1 cellular context compared by ENCODE assay signal in the genomic region with DNA sequence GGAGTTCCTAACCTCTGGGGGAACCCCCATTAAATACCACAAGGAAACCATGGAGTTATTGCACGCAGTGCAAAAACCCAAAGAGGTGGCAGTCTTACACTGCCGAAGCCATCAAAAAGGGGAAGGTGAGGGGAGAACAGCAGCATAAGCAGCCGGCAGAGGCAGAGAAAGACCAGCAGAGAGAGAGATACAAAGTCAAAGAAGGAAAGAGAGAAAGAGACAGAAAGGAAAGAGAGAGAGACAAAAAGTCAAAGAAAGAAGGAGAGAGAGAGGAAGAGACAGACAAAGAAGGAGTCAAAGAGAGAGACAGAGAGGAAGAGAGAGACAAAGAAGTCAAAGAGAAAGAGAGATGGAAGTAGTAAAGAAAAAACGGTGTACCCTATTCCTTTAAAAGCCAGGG.
TF ChIP-seq lines count a peak whose summit lies in the region.
"Not testable (repeated sequence)": the region's sequence is repeated elsewhere in the genome, so short reads cannot be mapped to it uniquely, and the experiment has no call there.

No MANE protein-coding gene starts in this region.

TF ChIP-seq in K562, 482 proteins besides CTCF, POLR2A, EP300 and RAD21 (continues in another document):
- TF ChIP-seq EP400 (IDR thresholded peaks at IDR 0.05) (0 out of 2 replicates have a peak, but pooled peaks have one; percentile 4), MYBL2 (IDR thresholded peaks at IDR 0.05; ENCODE audit: low read depth) (0 out of 2 replicates have a peak, but pooled peaks have one; percentile 34), ZBTB8A (IDR thresholded peaks at IDR 0.05; ENCODE audit: partially characterized antibody) (peak; percentile 46), MTA1 (IDR thresholded peaks at IDR 0.05; ENCODE audit: borderline replicate concordance) (peak; percentile 56; the same call in 1 of the 2 replicates), CHAMP1 (IDR thresholded peaks at IDR 0.05) (0 out of 2 replicates have a peak, but pooled peaks have one; percentile 63), OTX1 (CRISPR knock-in tag; IDR thresholded peaks at IDR 0.05) (0 out of 2 replicates have a peak, but pooled peaks have one; percentile 51), LARP7 (IDR thresholded peaks at IDR 0.05) (peak; percentile 94; the same call in 1 of the 2 replicates), KDM4B (IDR thresholded peaks at IDR 0.05; ENCODE audit: borderline replicate concordance in 2 of 2, low read depth in 1 of 2) (peak in 1 of 2 experiments; percentile 85; a peak in 1 of 4 replicates), ELF4 (CRISPR knock-in tag; IDR thresholded peaks at IDR 0.05) (peak; percentile 83), DPF2 (IDR thresholded peaks at IDR 0.05) (0 out of 2 replicates have a peak, but pooled peaks have one; percentile 49), ZC3H8 (IDR thresholded peaks at IDR 0.05) (0 out of 2 replicates have a peak, but pooled peaks have one; percentile 69), PHB2 (IDR thresholded peaks at IDR 0.05; ENCODE audit: low read depth) (peak; percentile 51; the same call in 1 of the 2 replicates), SMARCA5 (IDR thresholded peaks at IDR 0.05) (peak; percentile 84; the same call in 1 of the 2 replicates), KHSRP (IDR thresholded peaks at IDR 0.05) (0 out of 2 replicates have a peak, but pooled peaks have one; percentile 9), TOE1 (IDR thresholded peaks at IDR 0.05; ENCODE audit: borderline replicate concordance) (peak; percentile 62), EHMT2 (IDR thresholded peaks at IDR 0.05) (peak; percentile 76), HLTF (IDR thresholded peaks at IDR 0.05) (0 out of 2 replicates have a peak, but pooled peaks have one; percentile 77), BRD9 (IDR thresholded peaks at IDR 0.05; ENCODE audit: low read depth, partially characterized antibody) (peak; percentile 60), HDGF (IDR thresholded peaks at IDR 0.05) (0 out of 2 replicates have a peak, but pooled peaks have one; percentile 49), ARNT (IDR thresholded peaks at IDR 0.05) (peak in 1 of 2 experiments; percentile 58; a peak in 1 of 4 replicates), MIER1 (IDR thresholded peaks at IDR 0.05; ENCODE audit: low read depth) (peak; percentile 56; the same call in 1 of the 2 replicates), ZNF316 (IDR thresholded peaks at IDR 0.05) (peak; percentile 44; the same call in 1 of the 2 replicates), NFRKB (IDR thresholded peaks at IDR 0.05; ENCODE audit: low read depth) (peak; percentile 66; the same call in 1 of the 2 replicates), TRIM25 (IDR thresholded peaks at IDR 0.05; ENCODE audit: borderline replicate concordance) (peak; percentile 83), BCOR (IDR thresholded peaks at IDR 0.05) (peak; percentile 44; the same call in 1 of the 2 replicates), HBP1 (CRISPR knock-in tag; IDR thresholded peaks at IDR 0.05) (peak; percentile 94), HDAC1 (IDR thresholded peaks at IDR 0.05) (0 out of 4 replicates have a peak, but pooled peaks of 1 of the 2 experiments have one; percentile 37), THRAP3 (IDR thresholded peaks at IDR 0.05; ENCODE audit: borderline replicate concordance) (peak; percentile 56; the same call in 1 of the 2 replicates)
- not testable (repeated sequence) for TF ChIP-seq MYBL2 (CRISPR knock-in tag; IDR thresholded peaks at IDR 0.05; ENCODE audit: borderline replicate concordance); TOE1 (CRISPR knock-in tag; IDR thresholded peaks at IDR 0.05; ENCODE audit: borderline replicate concordance, low read depth)
- TF ChIP-seq, protein P1, sequence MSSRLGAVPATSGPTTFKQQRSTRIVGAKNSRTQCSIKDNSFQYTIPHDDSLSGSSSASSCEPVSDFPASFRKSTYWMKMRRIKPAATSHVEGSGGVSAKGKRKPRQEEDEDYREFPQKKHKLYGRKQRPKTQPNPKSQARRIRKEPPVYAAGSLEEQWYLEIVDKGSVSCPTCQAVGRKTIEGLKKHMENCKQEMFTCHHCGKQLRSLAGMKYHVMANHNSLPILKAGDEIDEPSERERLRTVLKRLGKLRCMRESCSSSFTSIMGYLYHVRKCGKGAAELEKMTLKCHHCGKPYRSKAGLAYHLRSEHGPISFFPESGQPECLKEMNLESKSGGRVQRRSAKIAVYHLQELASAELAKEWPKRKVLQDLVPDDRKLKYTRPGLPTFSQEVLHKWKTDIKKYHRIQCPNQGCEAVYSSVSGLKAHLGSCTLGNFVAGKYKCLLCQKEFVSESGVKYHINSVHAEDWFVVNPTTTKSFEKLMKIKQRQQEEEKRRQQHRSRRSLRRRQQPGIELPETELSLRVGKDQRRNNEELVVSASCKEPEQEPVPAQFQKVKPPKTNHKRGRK (tag; IDR thresholded peaks at IDR 0.05): peak; percentile 96
- TF ChIP-seq, protein P2, sequence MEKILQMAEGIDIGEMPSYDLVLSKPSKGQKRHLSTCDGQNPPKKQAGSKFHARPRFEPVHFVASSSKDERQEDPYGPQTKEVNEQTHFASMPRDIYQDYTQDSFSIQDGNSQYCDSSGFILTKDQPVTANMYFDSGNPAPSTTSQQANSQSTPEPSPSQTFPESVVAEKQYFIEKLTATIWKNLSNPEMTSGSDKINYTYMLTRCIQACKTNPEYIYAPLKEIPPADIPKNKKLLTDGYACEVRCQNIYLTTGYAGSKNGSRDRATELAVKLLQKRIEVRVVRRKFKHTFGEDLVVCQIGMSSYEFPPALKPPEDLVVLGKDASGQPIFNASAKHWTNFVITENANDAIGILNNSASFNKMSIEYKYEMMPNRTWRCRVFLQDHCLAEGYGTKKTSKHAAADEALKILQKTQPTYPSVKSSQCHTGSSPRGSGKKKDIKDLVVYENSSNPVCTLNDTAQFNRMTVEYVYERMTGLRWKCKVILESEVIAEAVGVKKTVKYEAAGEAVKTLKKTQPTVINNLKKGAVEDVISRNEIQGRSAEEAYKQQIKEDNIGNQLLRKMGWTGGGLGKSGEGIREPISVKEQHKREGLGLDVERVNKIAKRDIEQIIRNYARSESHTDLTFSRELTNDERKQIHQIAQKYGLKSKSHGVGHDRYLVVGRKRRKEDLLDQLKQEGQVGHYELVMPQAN (IDR thresholded peaks at IDR 0.05; ENCODE audit: borderline replicate concordance): peak; percentile 31; the same call in 1 of the 2 replicates
- TF ChIP-seq, protein P3, sequence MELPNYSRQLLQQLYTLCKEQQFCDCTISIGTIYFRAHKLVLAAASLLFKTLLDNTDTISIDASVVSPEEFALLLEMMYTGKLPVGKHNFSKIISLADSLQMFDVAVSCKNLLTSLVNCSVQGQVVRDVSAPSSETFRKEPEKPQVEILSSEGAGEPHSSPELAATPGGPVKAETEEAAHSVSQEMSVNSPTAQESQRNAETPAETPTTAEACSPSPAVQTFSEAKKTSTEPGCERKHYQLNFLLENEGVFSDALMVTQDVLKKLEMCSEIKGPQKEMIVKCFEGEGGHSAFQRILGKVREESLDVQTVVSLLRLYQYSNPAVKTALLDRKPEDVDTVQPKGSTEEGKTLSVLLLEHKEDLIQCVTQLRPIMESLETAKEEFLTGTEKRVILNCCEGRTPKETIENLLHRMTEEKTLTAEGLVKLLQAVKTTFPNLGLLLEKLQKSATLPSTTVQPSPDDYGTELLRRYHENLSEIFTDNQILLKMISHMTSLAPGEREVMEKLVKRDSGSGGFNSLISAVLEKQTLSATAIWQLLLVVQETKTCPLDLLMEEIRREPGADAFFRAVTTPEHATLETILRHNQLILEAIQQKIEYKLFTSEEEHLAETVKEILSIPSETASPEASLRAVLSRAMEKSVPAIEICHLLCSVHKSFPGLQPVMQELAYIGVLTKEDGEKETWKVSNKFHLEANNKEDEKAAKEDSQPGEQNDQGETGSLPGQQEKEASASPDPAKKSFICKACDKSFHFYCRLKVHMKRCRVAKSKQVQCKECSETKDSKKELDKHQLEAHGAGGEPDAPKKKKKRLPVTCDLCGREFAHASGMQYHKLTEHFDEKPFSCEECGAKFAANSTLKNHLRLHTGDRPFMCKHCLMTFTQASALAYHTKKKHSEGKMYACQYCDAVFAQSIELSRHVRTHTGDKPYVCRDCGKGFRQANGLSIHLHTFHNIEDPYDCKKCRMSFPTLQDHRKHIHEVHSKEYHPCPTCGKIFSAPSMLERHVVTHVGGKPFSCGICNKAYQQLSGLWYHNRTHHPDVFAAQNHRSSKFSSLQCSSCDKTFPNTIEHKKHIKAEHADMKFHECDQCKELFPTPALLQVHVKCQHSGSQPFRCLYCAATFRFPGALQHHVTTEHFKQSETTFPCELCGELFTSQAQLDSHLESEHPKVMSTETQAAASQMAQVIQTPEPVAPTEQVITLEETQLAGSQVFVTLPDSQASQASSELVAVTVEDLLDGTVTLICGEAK (IDR thresholded peaks at IDR 0.05): peak; percentile 62
- TF ChIP-seq, protein P3 (CRISPR knock-in tag; IDR thresholded peaks at IDR 0.05): not testable (repeated sequence)
- TF ChIP-seq, protein P4, sequence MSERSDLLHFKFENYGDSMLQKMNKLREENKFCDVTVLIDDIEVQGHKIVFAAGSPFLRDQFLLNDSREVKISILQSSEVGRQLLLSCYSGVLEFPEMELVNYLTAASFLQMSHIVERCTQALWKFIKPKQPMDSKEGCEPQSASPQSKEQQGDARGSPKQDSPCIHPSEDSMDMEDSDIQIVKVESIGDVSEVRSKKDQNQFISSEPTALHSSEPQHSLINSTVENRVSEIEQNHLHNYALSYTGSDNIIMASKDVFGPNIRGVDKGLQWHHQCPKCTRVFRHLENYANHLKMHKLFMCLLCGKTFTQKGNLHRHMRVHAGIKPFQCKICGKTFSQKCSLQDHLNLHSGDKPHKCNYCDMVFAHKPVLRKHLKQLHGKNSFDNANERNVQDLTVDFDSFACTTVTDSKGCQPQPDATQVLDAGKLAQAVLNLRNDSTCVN (CRISPR knock-in tag; IDR thresholded peaks at IDR 0.05): peak; percentile 86; the same call in 1 of the 2 replicates
